In genomic region chr17:9925457-9925856, GRCh38 we compare ENCODE assay signal across 19 cellular contexts. TPM values are rescaled to one million over a fixed set of nuclear protein-coding genes. Genes with fewer than 3 reads are reported as not detected.
"Had no signal": no experiment of that assay in that cellular context is flagged by ENCODE, and none has a peak within 500 bp of the region (broad histone marks: within the 10 kb centered on the region; RNA-seq: fewer than 3 reads in every experiment).

No MANE protein-coding gene starts in this region.

- H3K4me3 ChIP-seq: esophagus muscularis mucosa, lower lobe of right lung, psoas muscle, skin epidermis, stomach, testis, upper lobe of left lung had no signal

- H3K4me1 Mint-ChIP-seq: activated CD4-positive, alpha-beta T cell treated with anti-CD3 and anti-CD28 coated beads, Interleukin-2, amount 10 ng/mL, durations not matched to agents 24 days and 14 days; activated T-helper 17 cell treated with anti-CD3 and anti-CD28 coated beads, Interleukin-2, amount 50 U/mL, for 72 hours had no signal

- H3K27ac ChIP-seq: lower lobe of right lung, psoas muscle, stomach, testis, upper lobe of left lung had no signal

- H3K4me3 Mint-ChIP-seq: activated CD4-positive, alpha-beta T cell treated with anti-CD3 and anti-CD28 coated beads, Interleukin-2, amount 10 ng/mL, durations not matched to agents 24 days and 14 days; activated CD8-positive, alpha-beta T cell treated with anti-CD3 and anti-CD28 coated beads for 36 hours; activated T-helper 17 cell treated with anti-CD3 and anti-CD28 coated beads, Interleukin-2, amount 50 U/mL, for 72 hours; T-cell had no signal

- H3K27ac Mint-ChIP-seq: activated CD4-positive, alpha-beta T cell treated with anti-CD3 and anti-CD28 coated beads, Interleukin-2, amount 10 ng/mL, durations not matched to agents 24 days and 14 days; activated CD8-positive, alpha-beta T cell treated with anti-CD3 and anti-CD28 coated beads for 36 hours; activated T-helper 17 cell treated with anti-CD3 and anti-CD28 coated beads, Interleukin-2, amount 50 U/mL, for 72 hours; T-cell had no signal

- DNase-seq: activated CD8-positive, alpha-beta T cell treated with anti-CD3 and anti-CD28 coated beads for 36 hours; activated naive CD4-positive, alpha-beta T cell treated with Interleukin-2 at 50 U/mL for 16 hours; aorta; effector memory CD4-positive, alpha-beta T cell; lower lobe of right lung; psoas muscle; right cardiac atrium; stomach; T-helper 9 cell; upper lobe of left lung had no signal

- H3K27me3 ChIP-seq: esophagus muscularis mucosa, stomach, testis, upper lobe of left lung had no signal

- H3K9me3 ChIP-seq: esophagus muscularis mucosa, lower lobe of right lung, psoas muscle, stomach, testis, upper lobe of left lung had no signal

- H3K4me1 ChIP-seq: lower lobe of right lung, psoas muscle, testis had no signal

- H3K9me3 Mint-ChIP-seq: activated CD4-positive, alpha-beta T cell treated with anti-CD3 and anti-CD28 coated beads, Interleukin-2, amount 10 ng/mL, durations not matched to agents 24 days and 14 days; activated CD8-positive, alpha-beta T cell treated with anti-CD3 and anti-CD28 coated beads for 36 hours; activated T-helper 17 cell treated with anti-CD3 and anti-CD28 coated beads, Interleukin-2, amount 50 U/mL, for 72 hours; T-cell had no signal

- H3K27me3 Mint-ChIP-seq: activated CD4-positive, alpha-beta T cell treated with anti-CD3 and anti-CD28 coated beads, Interleukin-2, amount 10 ng/mL, durations not matched to agents 24 days and 14 days; activated CD8-positive, alpha-beta T cell treated with anti-CD3 and anti-CD28 coated beads for 36 hours; activated T-helper 17 cell treated with anti-CD3 and anti-CD28 coated beads, Interleukin-2, amount 50 U/mL, for 72 hours; T-cell had no signal

RNA-seq across cellular contexts. Expression of gene RCVRN, which starts 20.4 kb away (rescaled TPM):
- total RNA-seq: activated CD4-positive, alpha-beta T cell treated with anti-CD3 and anti-CD28 coated beads, Interleukin-2, amount 10 ng/mL, durations not matched to agents 24 days and 14 days; activated CD8-positive, alpha-beta T cell treated with anti-CD3 and anti-CD28 coated beads for 36 hours; activated T-helper 17 cell treated with anti-CD3 and anti-CD28 coated beads, Interleukin-2, amount 50 U/mL, for 72 hours; endothelial cell of umbilical vein; glomerular endothelial cell; lower lobe of right lung; osteocyte; psoas muscle had no signal
- polyA plus RNA-seq: aorta, endothelial cell of umbilical vein had no signal
